ENCODE assay signal across 24 cellular contexts in genomic region chr13:21100994-21101757, GRCh38.
"Had no signal": no experiment of that assay in that cellular context is flagged by ENCODE, and none has a peak within 500 bp of the region (broad histone marks: within the 10 kb centered on the region; RNA-seq: fewer than 3 reads in every experiment).

No MANE protein-coding gene starts in this region.

- ATAC-seq: heart right ventricle; natural killer cell treated with Interleukin-12 subunit alpha and Interleukin-12 subunit beta and Interleukin-15 and Interleukin-18, amount 100 ng/mL, for 72 hours; pancreas; right cardiac atrium; stimulated activated effector memory CD8-positive, alpha-beta T cell treated with anti-CD3 and anti-CD28 coated beads, Interleukin-12 subunit alpha, Interleukin-12 subunit beta, amount 100 ng/mL, for 72 hours had no signal

- H3K4me3 Mint-ChIP-seq: memory B cell; natural killer cell treated with Interleukin-12 subunit alpha and Interleukin-12 subunit beta and Interleukin-15 and Interleukin-18, amount 100 ng/mL, for 72 hours; stimulated activated effector memory CD8-positive, alpha-beta T cell treated with anti-CD3 and anti-CD28 coated beads, Interleukin-12 subunit alpha, Interleukin-12 subunit beta, amount 100 ng/mL, for 72 hours; stimulated activated naive CD8-positive, alpha-beta T cell treated with anti-CD3 and anti-CD28 coated beads, Interleukin-15, Interleukin-2, amounts not matched to agents 100 ng/mL and 50 ng/mL, for 24 hours; type B pancreatic cell had no signal

- H3K4me3 ChIP-seq: heart right ventricle, hepatocyte, left ventricle myocardium inferior, lung, pancreas, prostate gland, sigmoid colon, spleen, suprapubic skin, tibial nerve, vagina had no signal

- H3K9me3 Mint-ChIP-seq: memory B cell; natural killer cell treated with Interleukin-12 subunit alpha and Interleukin-12 subunit beta and Interleukin-15 and Interleukin-18, amount 100 ng/mL, for 72 hours; stimulated activated effector memory CD8-positive, alpha-beta T cell treated with anti-CD3 and anti-CD28 coated beads, Interleukin-12 subunit alpha, Interleukin-12 subunit beta, amount 100 ng/mL, for 72 hours; stimulated activated naive CD8-positive, alpha-beta T cell treated with anti-CD3 and anti-CD28 coated beads, Interleukin-15, Interleukin-2, amounts not matched to agents 100 ng/mL and 50 ng/mL, for 24 hours; type B pancreatic cell had no signal

- H3K27me3 ChIP-seq: heart right ventricle, hepatocyte, pancreas, sigmoid colon, spleen, suprapubic skin, tibial nerve, vagina had no signal

- H2AFZ ChIP-seq: hepatocyte had no signal

- H3K27ac ChIP-seq: heart right ventricle, hepatocyte, left ventricle myocardium inferior, pancreas, prostate gland, sigmoid colon, spleen, suprapubic skin, tibial nerve, vagina had no signal

- H3K27me3 Mint-ChIP-seq: natural killer cell treated with Interleukin-12 subunit alpha and Interleukin-12 subunit beta and Interleukin-15 and Interleukin-18, amount 100 ng/mL, for 72 hours; type B pancreatic cell had no signal

- H3K9me3 ChIP-seq: heart right ventricle, left ventricle myocardium inferior, pancreas, prostate gland, sigmoid colon, suprapubic skin, tibial nerve, vagina had no signal

- H3K27ac Mint-ChIP-seq: memory B cell; natural killer cell treated with Interleukin-12 subunit alpha and Interleukin-12 subunit beta and Interleukin-15 and Interleukin-18, amount 100 ng/mL, for 72 hours; stimulated activated effector memory CD8-positive, alpha-beta T cell treated with anti-CD3 and anti-CD28 coated beads, Interleukin-12 subunit alpha, Interleukin-12 subunit beta, amount 100 ng/mL, for 72 hours; stimulated activated naive CD8-positive, alpha-beta T cell treated with anti-CD3 and anti-CD28 coated beads, Interleukin-15, Interleukin-2, amounts not matched to agents 100 ng/mL and 50 ng/mL, for 24 hours; type B pancreatic cell had no signal

- H3K36me3 Mint-ChIP-seq: memory B cell; natural killer cell treated with Interleukin-12 subunit alpha and Interleukin-12 subunit beta and Interleukin-15 and Interleukin-18, amount 100 ng/mL, for 72 hours; stimulated activated effector memory CD8-positive, alpha-beta T cell treated with anti-CD3 and anti-CD28 coated beads, Interleukin-12 subunit alpha, Interleukin-12 subunit beta, amount 100 ng/mL, for 72 hours; type B pancreatic cell had no signal

- H3K36me3 ChIP-seq: heart right ventricle, left ventricle myocardium inferior, pancreas, prostate gland, sigmoid colon, spleen, suprapubic skin, tibial nerve, vagina had no signal

- DNase-seq: heart right ventricle; islet precursor cell; left ventricle myocardium inferior; midbrain; pancreas; posterior cingulate gyrus; retina; right cardiac atrium; sigmoid colon; small intestine; spleen; stimulated activated CD4-positive, alpha-beta T cell treated with anti-CD3 and anti-CD28 coated beads, Interleukin-4, amount 100 ng/mL, for 24 hours; stimulated activated naive CD4-positive, alpha-beta T cell had no signal

- H3K4me2 ChIP-seq: hepatocyte had no signal

- H3K4me1 Mint-ChIP-seq: memory B cell; stimulated activated effector memory CD8-positive, alpha-beta T cell treated with anti-CD3 and anti-CD28 coated beads, Interleukin-12 subunit alpha, Interleukin-12 subunit beta, amount 100 ng/mL, for 72 hours had no signal

- H3K79me2 ChIP-seq: hepatocyte had no signal

- H3K4me1 ChIP-seq: heart right ventricle, left ventricle myocardium inferior, pancreas, prostate gland, sigmoid colon, spleen, suprapubic skin, tibial nerve, vagina had no signal
